Comparison of ENCODE assay signal across 16 cellular contexts in genomic region chr7:143229054-143229790, GRCh38. TPM values are rescaled to one million over a fixed set of nuclear protein-coding genes. Genes with fewer than 3 reads are reported as not detected.
DNase-seq lines count a peak whose midpoint lies in the region; ATAC-seq and TF ChIP-seq lines count a peak whose summit lies in the region.
"Had no signal": no experiment of that assay in that cellular context is flagged by ENCODE, and none has a peak within 500 bp of the region (broad histone marks: within the 10 kb centered on the region; RNA-seq: fewer than 3 reads in every experiment).

No MANE protein-coding gene starts in this region.

- H3K27me3 ChIP-seq in H9 (ENCODE audit: insufficient read depth, low read length) (no peaks in the 10 kb centered on the region), NT2/D1 (ENCODE audit: insufficient read depth, insufficient read length) (no peaks in the 10 kb centered on the region), mesendoderm (ENCODE audit: insufficient read depth, low read length, poor library complexity) (no peaks in the 10 kb centered on the region)
- H3K27me3 ChIP-seq: esophagus muscularis mucosa had no signal

- 0 out of 7 replicates have a peak overlapping the region, but pooled peaks of 1 of the 3 experiments have one; percentile 13 for H3K27ac Mint-ChIP-seq in H9
- H3K27ac Mint-ChIP-seq in activated CD4-positive, alpha-beta memory T cell treated with anti-CD3 and anti-CD28 coated beads, Interleukin-2, amount 10 ng/mL, durations not matched to agents 7 days and 5 days = no peak overlapping the region
- H3K27ac Mint-ChIP-seq: CD4-positive, CD25-positive, alpha-beta regulatory T cell; stimulated activated memory B cell treated with anti-CD40 and anti-IgM and Interleukin-4, amounts not matched to agents 10 μg/mL and 1 μg/mL and 100 μg/mL, for 72 hours had no signal

- peaks cover 4% of the 10 kb centered on the region for H3K27me3 Mint-ChIP-seq in H9 (ENCODE audit: low read depth)
- no peaks in the 10 kb centered on the region for H3K27me3 Mint-ChIP-seq in activated T-cell treated with anti-CD3 and anti-CD28 coated beads, Interleukin-2, amount 50 U/mL, for 4 hours (ENCODE audit: low read depth)
- peaks cover 28% of the 10 kb centered on the region for H3K27me3 Mint-ChIP-seq in activated CD4-positive, alpha-beta memory T cell treated with anti-CD3 and anti-CD28 coated beads, Interleukin-2, amount 10 ng/mL, durations not matched to agents 7 days and 5 days
- H3K27me3 Mint-ChIP-seq: stimulated activated memory B cell treated with anti-CD40 and anti-IgM and Interleukin-4, amounts not matched to agents 10 μg/mL and 1 μg/mL and 100 μg/mL, for 72 hours had no signal

- no peaks in the 10 kb centered on the region for H3K9me3 ChIP-seq in H9 (ENCODE audit: control insufficient read depth, low read depth, low read length)
- H3K9me3 ChIP-seq in NT2/D1 (ENCODE audit: insufficient read depth, low read length) = no peaks in the 10 kb centered on the region

- no peaks in the 10 kb centered on the region for H3K36me3 Mint-ChIP-seq in H9 (ENCODE audit: insufficient read depth in 1 of 3, low read depth in 3 of 3)
- H3K36me3 Mint-ChIP-seq in activated T-cell treated with anti-CD3 and anti-CD28 coated beads, Interleukin-2, amount 50 U/mL, for 4 hours (ENCODE audit: insufficient read depth) = no peaks in the 10 kb centered on the region
- H3K36me3 Mint-ChIP-seq in activated CD4-positive, alpha-beta memory T cell treated with anti-CD3 and anti-CD28 coated beads, Interleukin-2, amount 10 ng/mL, durations not matched to agents 7 days and 5 days (ENCODE audit: low read depth) = no peaks in the 10 kb centered on the region
- H3K36me3 Mint-ChIP-seq: CD4-positive, CD25-positive, alpha-beta regulatory T cell; stimulated activated memory B cell treated with anti-CD40 and anti-IgM and Interleukin-4, amounts not matched to agents 10 μg/mL and 1 μg/mL and 100 μg/mL, for 72 hours had no signal

- no peak overlapping the region for H3K23ac ChIP-seq in H9 (ENCODE audit: insufficient read length, low read depth, low read length)
- no peak overlapping the region for H3K23ac ChIP-seq in mesendoderm (ENCODE audit: low read length)

- no peak overlapping the region for H3K4me2 ChIP-seq in H9 (ENCODE audit: insufficient read depth, insufficient read length, low read length)
- no peak overlapping the region for H3K4me2 ChIP-seq in mesendoderm (ENCODE audit: low read length)
- H3K4me2 ChIP-seq: PC-9 had no signal

- no peak for ATAC-seq in activated T-cell treated with anti-CD3 and anti-CD28 coated beads, Interleukin-2, amount 50 U/mL, for 4 hours
- ATAC-seq: stimulated activated memory B cell treated with anti-CD40 and anti-IgM and Interleukin-4, amounts not matched to agents 10 μg/mL and 1 μg/mL and 100 μg/mL, for 72 hours had no signal

- POLR2A ChIA-PET in activated CD4-positive, alpha-beta memory T cell treated with anti-CD3 and anti-CD28 coated beads, Interleukin-2, amount 10 ng/mL, durations not matched to agents 7 days and 5 days (lab: Charles Lee) = no interaction called here

- DNase-seq in H9 = peak; percentile 42
- DNase-seq in NT2/D1 (ENCODE audit: low read depth, low spot score) = peak; percentile 18
- peak; percentile 70 for DNase-seq in mesendoderm
- DNase-seq in activated T-cell treated with anti-CD3 and anti-CD28 coated beads, Interleukin-2, amount 50 U/mL, for 4 hours = no peak
- DNase-seq in activated CD4-positive, alpha-beta memory T cell treated with anti-CD3 and anti-CD28 coated beads, Interleukin-2, amount 10 ng/mL, durations not matched to agents 7 days and 5 days = no peak
- no peak for DNase-seq in activated CD4-positive, alpha-beta T cell treated with anti-CD3 and anti-CD28 coated beads, Interleukin-2, amount 50 U/mL, for 48 hours
- DNase-seq: activated CD8-positive, alpha-beta memory T cell treated with anti-CD3 and anti-CD28 coated beads for 24 hours; activated naive CD4-positive, alpha-beta T cell treated with anti-CD3 and anti-CD28 coated beads, Interleukin-2, amount 50 U/mL, for 16 hours; CD4-positive, CD25-positive, alpha-beta regulatory T cell; cerebellar nuclear complex; kidney glomerular epithelial cell; NCI-H1694; PC-9; T-helper 9 cell had no signal

- H3K4me1 ChIP-seq in H9 (ENCODE audit: insufficient read depth, low read length) = peaks cover 5% of the 10 kb centered on the region
- no peaks in the 10 kb centered on the region for H3K4me1 ChIP-seq in NT2/D1 (ENCODE audit: insufficient read depth, insufficient read length)
- H3K4me1 ChIP-seq in mesendoderm (ENCODE audit: control insufficient read depth, low read depth, low read length) = no peaks in the 10 kb centered on the region

- H3K27ac ChIP-seq in H9 (ENCODE audit: insufficient read length, low read depth, low read length) (no peak overlapping the region), mesendoderm (ENCODE audit: low read depth, low read length) (no peak overlapping the region)
- H3K27ac ChIP-seq: esophagus muscularis mucosa, PC-9 had no signal

- no peak overlapping the region for H3K4me3 Mint-ChIP-seq in H9
- no peak overlapping the region for H3K4me3 Mint-ChIP-seq in activated T-cell treated with anti-CD3 and anti-CD28 coated beads, Interleukin-2, amount 50 U/mL, for 4 hours
- no peak overlapping the region for H3K4me3 Mint-ChIP-seq in activated CD4-positive, alpha-beta memory T cell treated with anti-CD3 and anti-CD28 coated beads, Interleukin-2, amount 10 ng/mL, durations not matched to agents 7 days and 5 days
- H3K4me3 Mint-ChIP-seq: CD4-positive, CD25-positive, alpha-beta regulatory T cell; stimulated activated memory B cell treated with anti-CD40 and anti-IgM and Interleukin-4, amounts not matched to agents 10 μg/mL and 1 μg/mL and 100 μg/mL, for 72 hours had no signal

- no peaks in the 10 kb centered on the region for H3K9me3 Mint-ChIP-seq in H9
- H3K9me3 Mint-ChIP-seq in activated T-cell treated with anti-CD3 and anti-CD28 coated beads, Interleukin-2, amount 50 U/mL, for 4 hours = no peaks in the 10 kb centered on the region
- H3K9me3 Mint-ChIP-seq in activated CD4-positive, alpha-beta memory T cell treated with anti-CD3 and anti-CD28 coated beads, Interleukin-2, amount 10 ng/mL, durations not matched to agents 7 days and 5 days = peaks cover under 1% of the 10 kb centered on the region
- H3K9me3 Mint-ChIP-seq: stimulated activated memory B cell treated with anti-CD40 and anti-IgM and Interleukin-4, amounts not matched to agents 10 μg/mL and 1 μg/mL and 100 μg/mL, for 72 hours had no signal

- no CpG with 5 or more reads among the region's 9 CpGs for WGBS in H9 (ENCODE audit: extremely low coverage, insufficient read length, low lambda C conversion rate)
- WGBS in mesendoderm (ENCODE audit: extremely low coverage, insufficient coverage, low lambda C conversion rate) = no CpG with 5 or more reads among the region's 9 CpGs

- H2BK5ac ChIP-seq in H9 (ENCODE audit: insufficient read length, low read length) = no peak overlapping the region
- H2BK5ac ChIP-seq in mesendoderm (ENCODE audit: low read length) = no peak overlapping the region

- H2AK5ac ChIP-seq in H9 (ENCODE audit: insufficient read length, low read length) (no peak overlapping the region), mesendoderm (ENCODE audit: low read length) (no peak overlapping the region)

- no peak for TF ChIP-seq CTCF in H9 (conservative IDR thresholded peaks at IDR 0.05)

- H3K18ac ChIP-seq in H9 (ENCODE audit: insufficient read length, low read depth, low read length) (no peak overlapping the region), mesendoderm (ENCODE audit: low read length) (no peak overlapping the region)

- H4K8ac ChIP-seq in H9 (replicated peaks; ENCODE audit: insufficient read length, low read depth, low read length) (no peak overlapping the region), mesendoderm (ENCODE audit: low read depth, low read length) (no peak overlapping the region)

- H3K9ac ChIP-seq in H9 (ENCODE audit: extremely low read depth, insufficient read length, low read length) (no peak overlapping the region), NT2/D1 (ENCODE audit: insufficient read length, low read depth) (no peak overlapping the region), mesendoderm (ENCODE audit: low read length) (no peak overlapping the region)

- H3K56ac ChIP-seq in H9 (ENCODE audit: insufficient read length, low read depth, low read length) (no peak overlapping the region), mesendoderm (ENCODE audit: low read length) (no peak overlapping the region)

- no peaks in the 10 kb centered on the region for H3K23me2 ChIP-seq in H9 (ENCODE audit: insufficient read length, low read depth, low read length, poor library complexity, severe bottlenecking)

- H3K79me2 ChIP-seq in H9 (ENCODE audit: insufficient read depth, low read length) (no peaks in the 10 kb centered on the region), mesendoderm (ENCODE audit: control insufficient read depth, insufficient read depth, low read length) (no peaks in the 10 kb centered on the region)

- no peaks in the 10 kb centered on the region for H4K20me1 ChIP-seq in H9 (ENCODE audit: control insufficient read depth, insufficient read depth, insufficient read length)

- H4K91ac ChIP-seq in H9 (ENCODE audit: insufficient read length, low read depth, low read length) = no peak overlapping the region

- no peak overlapping the region for H2BK20ac ChIP-seq in H9 (ENCODE audit: low read depth, low read length, poor library complexity, severe bottlenecking)

- no peak overlapping the region for H2BK12ac ChIP-seq in H9 (ENCODE audit: insufficient read length, low read depth, low read length)

- no peak overlapping the region for H3K14ac ChIP-seq in H9 (ENCODE audit: insufficient read depth, low read length)

- no peaks in the 10 kb centered on the region for H3K36me3 ChIP-seq in NT2/D1 (ENCODE audit: insufficient read depth, insufficient read length, low read length)
- H3K36me3 ChIP-seq in mesendoderm (ENCODE audit: control insufficient read depth, insufficient read depth, low read length) = no peaks in the 10 kb centered on the region
- H3K36me3 ChIP-seq: esophagus muscularis mucosa had no signal

- CTCF ChIA-PET in activated CD4-positive, alpha-beta memory T cell treated with anti-CD3 and anti-CD28 coated beads, Interleukin-2, amount 10 ng/mL, durations not matched to agents 7 days and 5 days (lab: Charles Lee) = interaction anchor here (1.0 to 2.2 kb wide), 2 partner anchors 11 to 14 kb away, joined by 3 to 5 read pairs; no protein-coding TSS in a partner anchor

- no peak overlapping the region for H3T11ph ChIP-seq in H9 (ENCODE audit: low read length)

- H3K4ac ChIP-seq in H9 (ENCODE audit: low read depth, low read length) = no peak overlapping the region
- H3K4ac ChIP-seq in mesendoderm (ENCODE audit: low read depth, low read length) = no peak overlapping the region

- H3K79me1 ChIP-seq in H9 (ENCODE audit: insufficient read depth, low read depth, low read length, poor library complexity, severe bottlenecking) (no peaks in the 10 kb centered on the region), mesendoderm (ENCODE audit: low read length) (no peaks in the 10 kb centered on the region)

- H2BK15ac ChIP-seq in H9 (ENCODE audit: low read depth, low read length) = no peak overlapping the region
- H2BK15ac ChIP-seq in mesendoderm (replicated peaks; ENCODE audit: low read depth) = no peak overlapping the region

- H2BK120ac ChIP-seq in H9 (ENCODE audit: low read depth, low read length, poor library complexity, severe bottlenecking) (no peak overlapping the region), mesendoderm (ENCODE audit: low read depth, low read length) (no peak overlapping the region)

- no peak overlapping the region for H4K5ac ChIP-seq in H9 (ENCODE audit: insufficient read length, low read depth, low read length)
- H4K5ac ChIP-seq in mesendoderm (ENCODE audit: low read length) = no peak overlapping the region

- H2AFZ ChIP-seq in H9 (ENCODE audit: low read length) = peak overlapping the region; percentile 65
- H2AFZ ChIP-seq: PC-9 had no signal

- H3K4me1 Mint-ChIP-seq in H9 = peaks cover 3 to 7% of the 10 kb centered on the region in 2 experiments; a peak in 2 of 4 replicates
- no peaks in the 10 kb centered on the region for H3K4me1 Mint-ChIP-seq in activated T-cell treated with anti-CD3 and anti-CD28 coated beads, Interleukin-2, amount 50 U/mL, for 4 hours (ENCODE audit: low read depth)
- no peaks in the 10 kb centered on the region for H3K4me1 Mint-ChIP-seq in activated CD4-positive, alpha-beta memory T cell treated with anti-CD3 and anti-CD28 coated beads, Interleukin-2, amount 10 ng/mL, durations not matched to agents 7 days and 5 days
- H3K4me1 Mint-ChIP-seq: CD4-positive, CD25-positive, alpha-beta regulatory T cell; stimulated activated memory B cell treated with anti-CD40 and anti-IgM and Interleukin-4, amounts not matched to agents 10 μg/mL and 1 μg/mL and 100 μg/mL, for 72 hours had no signal

- H3K4me3 ChIP-seq in NT2/D1 (ENCODE audit: insufficient read length, low read depth) (no peak overlapping the region), mesendoderm (ENCODE audit: low read length) (no peak overlapping the region)
- H3K4me3 ChIP-seq: esophagus muscularis mucosa, PC-9 had no signal

RNA-seq across cellular contexts. Expression of gene TAS2R40, which starts 7.4 kb away (rescaled TPM):
- not detected in 2 replicates for total RNA-seq in H9 (2021)
- polyA plus RNA-seq in mesendoderm (2013, experiment 1 of 2) = not detected
- not detected for polyA plus RNA-seq in mesendoderm (2013, experiment 2 of 2)
- total RNA-seq in activated T-cell treated with anti-CD3 and anti-CD28 coated beads, Interleukin-2, amount 50 U/mL, for 4 hours = not detected
- total RNA-seq in activated CD4-positive, alpha-beta memory T cell treated with anti-CD3 and anti-CD28 coated beads, Interleukin-2, amount 10 ng/mL, durations not matched to agents 7 days and 5 days = not detected
- total RNA-seq: CD4-positive, CD25-positive, alpha-beta regulatory T cell; esophagus muscularis mucosa; PC-9 had no signal
- polyA plus RNA-seq: CD4-positive, CD25-positive, alpha-beta regulatory T cell had no signal

RNA-seq across cellular contexts. Expression of gene GSTK1, which starts 34.0 kb away (rescaled TPM):
- 36.1 and 37.3 TPM in 2 replicates for total RNA-seq in H9 (2021)
- polyA plus RNA-seq in mesendoderm (2013, experiment 1 of 2) = 20.7 TPM
- 21.6 TPM for polyA plus RNA-seq in mesendoderm (2013, experiment 2 of 2)
- 10 to 100 TPM; 90.4 to 97.2 (median 96.5) TPM for total RNA-seq in activated T-cell treated with anti-CD3 and anti-CD28 coated beads, Interleukin-2, amount 50 U/mL, for 4 hours
- 100 to 1,000 TPM; 502 to 518 TPM for total RNA-seq in activated CD4-positive, alpha-beta memory T cell treated with anti-CD3 and anti-CD28 coated beads, Interleukin-2, amount 10 ng/mL, durations not matched to agents 7 days and 5 days

RNA-seq across cellular contexts. Expression of gene TAS2R39, which starts 46.0 kb away (rescaled TPM):
- not detected in 2 replicates for total RNA-seq in H9 (2021)
- not detected for polyA plus RNA-seq in mesendoderm (2013, experiment 1 of 2)
- not detected for polyA plus RNA-seq in mesendoderm (2013, experiment 2 of 2)
- total RNA-seq in activated T-cell treated with anti-CD3 and anti-CD28 coated beads, Interleukin-2, amount 50 U/mL, for 4 hours = not detected
- total RNA-seq in activated CD4-positive, alpha-beta memory T cell treated with anti-CD3 and anti-CD28 coated beads, Interleukin-2, amount 10 ng/mL, durations not matched to agents 7 days and 5 days = not detected
- total RNA-seq: CD4-positive, CD25-positive, alpha-beta regulatory T cell; esophagus muscularis mucosa; PC-9 had no signal
- polyA plus RNA-seq: CD4-positive, CD25-positive, alpha-beta regulatory T cell had no signal

RNA-seq across cellular contexts. Expression of gene TMEM139, which starts 55.5 kb away (rescaled TPM):
- 0.85 and 1.1 TPM in 2 replicates for total RNA-seq in H9 (2021)
- 0.84 TPM for polyA plus RNA-seq in mesendoderm (2013, experiment 1 of 2)
- polyA plus RNA-seq in mesendoderm (2013, experiment 2 of 2) = 1.4 TPM
- total RNA-seq in activated T-cell treated with anti-CD3 and anti-CD28 coated beads, Interleukin-2, amount 50 U/mL, for 4 hours = under 1 TPM in 2 of 3 donors, not detected in 1; 0.19 to 0.32 TPM
- under 1 TPM; 0.48 to 0.73 TPM for total RNA-seq in activated CD4-positive, alpha-beta memory T cell treated with anti-CD3 and anti-CD28 coated beads, Interleukin-2, amount 10 ng/mL, durations not matched to agents 7 days and 5 days

RNA-seq across cellular contexts. Expression of gene CASP2, which starts 58.9 kb away (rescaled TPM):
- total RNA-seq in H9 (2021) = 65.3 and 67.4 TPM in 2 replicates
- 20.6 TPM for polyA plus RNA-seq in mesendoderm (2013, experiment 1 of 2)
- 19.0 TPM for polyA plus RNA-seq in mesendoderm (2013, experiment 2 of 2)
- total RNA-seq in activated T-cell treated with anti-CD3 and anti-CD28 coated beads, Interleukin-2, amount 50 U/mL, for 4 hours = 10 to 100 TPM; 82.2 to 90.5 (median 88.6) TPM
- 100 to 1,000 TPM; 117 to 122 TPM for total RNA-seq in activated CD4-positive, alpha-beta memory T cell treated with anti-CD3 and anti-CD28 coated beads, Interleukin-2, amount 10 ng/mL, durations not matched to agents 7 days and 5 days

Comparison
In these comparisons a context has a peak if more than half of its experiments do, and no peak if none do; other contexts are left out.
1. DNase-seq: peak in H9 (single experiment), NT2/D1 (single experiment) and mesendoderm (single experiment); none in activated T-cell treated with anti-CD3 and anti-CD28 coated beads, Interleukin-2, amount 50 U/mL, for 4 hours (single experiment), activated CD4-positive, alpha-beta memory T cell treated with anti-CD3 and anti-CD28 coated beads, Interleukin-2, amount 10 ng/mL, durations not matched to agents 7 days and 5 days (single experiment) and activated CD4-positive, alpha-beta T cell treated with anti-CD3 and anti-CD28 coated beads, Interleukin-2, amount 50 U/mL, for 48 hours (0 of 2).
2. RNA of gene GSTK1, which starts 34.0 kb away (total RNA-seq): 502 to 518 TPM in activated CD4-positive, alpha-beta memory T cell treated with anti-CD3 and anti-CD28 coated beads, Interleukin-2, amount 10 ng/mL, durations not matched to agents 7 days and 5 days; 90.4 to 97.2 TPM in activated T-cell treated with anti-CD3 and anti-CD28 coated beads, Interleukin-2, amount 50 U/mL, for 4 hours and 36.1 to 37.3 TPM in H9; every median in the first group is over 4 times any median in the second.